ENCODE assay signal across 20 cellular contexts in the genomic region with DNA sequence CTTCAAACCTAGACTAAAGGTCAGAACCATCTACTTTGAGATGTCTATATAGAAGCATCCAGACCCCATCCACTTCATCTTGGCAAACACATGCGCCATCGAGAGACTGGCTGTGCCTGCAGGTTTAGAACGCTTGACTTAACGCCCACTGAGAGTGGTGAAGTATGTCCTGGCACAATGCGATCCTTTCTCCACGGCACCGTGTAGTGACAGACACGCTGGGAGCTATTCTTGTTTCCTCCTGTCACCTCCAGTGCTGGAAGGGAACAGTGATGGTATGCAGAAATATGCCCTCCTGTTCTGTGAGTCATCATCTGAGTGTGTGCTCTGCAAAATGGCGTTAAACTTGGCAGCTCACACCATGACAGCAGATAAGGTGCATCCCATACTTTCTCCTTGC.
"Had no signal": no experiment of that assay in that cellular context is flagged by ENCODE, and none has a peak within 500 bp of the region (broad histone marks: within the 10 kb centered on the region; RNA-seq: fewer than 3 reads in every experiment).

No MANE protein-coding gene starts in this region.

- H3K27me3 ChIP-seq: breast epithelium, MG63 had no signal

- H3K9me3 ChIP-seq: breast epithelium, MG63 had no signal

- H3K36me3 ChIP-seq: breast epithelium, MG63 had no signal

- H3K4me1 ChIP-seq: breast epithelium had no signal

- H3K9ac ChIP-seq: KMS-11 had no signal

- H3K4me3 ChIP-seq: breast epithelium, MG63 had no signal

- ATAC-seq: activated T-cell treated with anti-CD3 and anti-CD28 coated beads, Interleukin-2, amount 50 U/mL, for 4 hours; T-helper 17 cell had no signal

- H3K27ac ChIP-seq: breast epithelium, KMS-11 had no signal

- DNase-seq: activated B cell treated with CpG ODN at 0.5 μM for 24 hours; activated CD4-positive, alpha-beta memory T cell treated with anti-CD3 and anti-CD28 coated beads for 36 hours; activated CD4-positive, alpha-beta T cell treated with anti-CD3 and anti-CD28 coated beads for 1 hour; activated CD4-positive, alpha-beta T cell treated with anti-CD3 and anti-CD28 coated beads, Interleukin-2, amount 10 ng/mL, durations not matched to agents 7 days and 5 days; activated CD8-positive, alpha-beta memory T cell treated with anti-CD3 and anti-CD28 coated beads for 24 hours; activated effector memory CD4-positive, alpha-beta T cell treated with anti-CD3 and anti-CD28 coated beads, Interleukin-2, amount 50 U/mL, for 16 hours; activated naive CD4-positive, alpha-beta T cell treated with Interleukin-2 at 50 U/mL for 16 hours; activated T-cell treated with anti-CD3 and anti-CD28 coated beads, Interleukin-2, amount 50 U/mL, for 4 hours; MG63; NCI-H1105 treated with DMSO at 0.1 percent for 48 hours; NCI-H146; NCI-H187 treated with DMSO at 0.1 percent for 48 hours; NCI-H2081 treated with DMSO at 0.1 percent for 48 hours; NCI-H446; NCI-H524; SHP77 treated with DMSO at 0.1 percent for 48 hours; T-helper 17 cell; T-helper 9 cell had no signal

- H3K4me2 ChIP-seq: KMS-11 had no signal
